ENCODE assay signal across 8 cellular contexts in genomic region chr11:69000831-69001245, GRCh38. TPM values are rescaled to one million over a fixed set of nuclear protein-coding genes. Genes with fewer than 3 reads are reported as not detected.
DNase-seq lines count a peak whose midpoint lies in the region; ATAC-seq, FAIRE-seq and TF ChIP-seq lines count a peak whose summit lies in the region.

No MANE protein-coding gene starts in this region.

- no peaks in the 10 kb centered on the region for H3K79me1 ChIP-seq in neuronal stem cell (ENCODE audit: low read depth, low read length)

- H3K4me3 ChIP-seq in fibroblast of mammary gland (ENCODE audit: control insufficient read depth, low read depth, low read length), result no peak overlapping the region
- H3K4me3 ChIP-seq in neuronal stem cell (ENCODE audit: low read length in 2 of 2), result no peak overlapping the region

- H3K9me3 ChIP-seq in neuronal stem cell (replicated peaks in 1 of 2; ENCODE audit: control insufficient read depth in 2 of 2, insufficient read depth in 1 of 2, low read depth in 1 of 2, low read length in 2 of 2), result no peaks in the 10 kb centered on the region

- peak; percentile 83 for DNase-seq in EL
- DNase-seq in RCC 7860 (ENCODE audit: low spot score), result peak; percentile 13
- peak; percentile 82 for DNase-seq in fibroblast of mammary gland (ENCODE audit: low read depth)
- peak; percentile 91 for DNase-seq in posterior vena cava (ENCODE audit: low spot score)
- no peak for DNase-seq in stimulated activated CD4-positive, alpha-beta T cell treated with anti-CD3 and anti-CD28 coated beads, Interleukin-4, amount 100 ng/mL, for 4 hours
- DNase-seq in NCI-H1436 treated with DMSO at 0.1 percent for 48 hours (lab: John Stamatoyannopoulos, UW), result no peak
- no peak for DNase-seq in neuronal stem cell (ENCODE audit: low spot score)

- peaks cover 0 to 36% (median 0%) of the 10 kb centered on the region in 3 experiments for H3K27me3 ChIP-seq in neuronal stem cell (ENCODE audit: control insufficient read depth in 3 of 3, insufficient read depth in 3 of 3, low read depth in 1 of 3, low read length in 3 of 3)

- H2BK12ac ChIP-seq in neuronal stem cell (ENCODE audit: low read length), result no peak overlapping the region

- H4K91ac ChIP-seq in neuronal stem cell (ENCODE audit: low read depth, low read length, poor library complexity), result no peak overlapping the region

- no peak overlapping the region for H3K27ac ChIP-seq in neuronal stem cell (replicated peaks; ENCODE audit: low read length)

- no peak overlapping the region for H2AK5ac ChIP-seq in neuronal stem cell (ENCODE audit: low read depth, low read length)

- H3K9ac ChIP-seq in neuronal stem cell (ENCODE audit: low read depth, low read length, poor library complexity), result no peak overlapping the region

- intact Hi-C loops in posterior vena cava (cut with DNase I), result loop anchor here (5.0 kb wide), 2 partner anchors 59 to 94 kb away; no protein-coding TSS in a partner anchor

- ATAC-seq in HG02938 (IDR thresholded peaks at IDR 0.05; ENCODE audit: unreplicated experiment), result no peak

- H3K4ac ChIP-seq in neuronal stem cell (ENCODE audit: low read length), result no peak overlapping the region

- H2AFZ ChIP-seq in neuronal stem cell (ENCODE audit: low read length), result no peak overlapping the region

- no peak overlapping the region for H2BK15ac ChIP-seq in neuronal stem cell (ENCODE audit: low read length)

- H3K14ac ChIP-seq in neuronal stem cell (ENCODE audit: low read length), result no peak overlapping the region

- no peak overlapping the region for H3K4me2 ChIP-seq in neuronal stem cell (ENCODE audit: insufficient read depth, low read length, poor library complexity, severe bottlenecking)

- no peak overlapping the region for H4K8ac ChIP-seq in neuronal stem cell (ENCODE audit: low read depth, low read length)

- no peak for FAIRE-seq in RCC 7860 (lab: Jason Lieb, UNC)

- H3K4me1 ChIP-seq in neuronal stem cell (ENCODE audit: control insufficient read depth in 2 of 2, insufficient read depth in 1 of 2, low read depth in 1 of 2, low read length in 2 of 2), result no peaks in the 10 kb centered on the region

- no peaks in the 10 kb centered on the region for H3K36me3 ChIP-seq in neuronal stem cell (replicated peaks in 1 of 2; ENCODE audit: control insufficient read depth in 2 of 2, insufficient read depth in 2 of 2, low read length in 2 of 2)

- H3K23ac ChIP-seq in neuronal stem cell (ENCODE audit: low read depth, low read length, poor library complexity), result no peak overlapping the region

- H2BK120ac ChIP-seq in neuronal stem cell (ENCODE audit: low read depth, low read length), result no peak overlapping the region

- H3K18ac ChIP-seq in neuronal stem cell (ENCODE audit: low read length), result no peak overlapping the region

- TF ChIP-seq CTCF in fibroblast of mammary gland (conservative IDR thresholded peaks at IDR 0.05; ENCODE audit: control insufficient read depth, insufficient read depth, low read depth, low read length), result peak; percentile 64

- WGBS in neuronal stem cell (ENCODE audit: extremely low coverage in 2 of 2, insufficient read length in 2 of 2, insufficient replicate concordance in 1 of 2), 2 donors, result no CpG with 5 or more reads among the region's 8 CpGs

- H2BK5ac ChIP-seq in neuronal stem cell (ENCODE audit: low read length), result no peak overlapping the region

RNA-seq across cellular contexts. Expression of gene MRGPRF, which starts 12.2 kb away (rescaled TPM):
- total RNA-seq in posterior vena cava, result 100 to 1,000 TPM; 117 to 138 TPM
- 2.2 TPM for polyA plus RNA-seq in neuronal stem cell (2013, experiment 1 of 2)
- 2.0 TPM for polyA plus RNA-seq in neuronal stem cell (2013, experiment 2 of 2)

RNA-seq across cellular contexts. Expression of gene MRGPRD, which starts 20.1 kb away (rescaled TPM):
- total RNA-seq in posterior vena cava, result not detected
- polyA plus RNA-seq in neuronal stem cell (2013, experiment 1 of 2), result 0.04 TPM
- polyA plus RNA-seq in neuronal stem cell (2013, experiment 2 of 2), result not detected

RNA-seq across cellular contexts. Expression of gene TPCN2, which starts 47.9 kb away (rescaled TPM):
- total RNA-seq in posterior vena cava, result 10 to 100 TPM; 24.8 to 25.4 TPM
- 4.3 TPM for polyA plus RNA-seq in neuronal stem cell (2013, experiment 1 of 2)
- polyA plus RNA-seq in neuronal stem cell (2013, experiment 2 of 2), result 4.3 TPM

Comparison
In these comparisons a context has a peak if more than half of its experiments do, and no peak if none do; other contexts are left out.
1. DNase-seq: peak in EL (single experiment), RCC 7860 (single experiment), fibroblast of mammary gland (single experiment) and posterior vena cava (single experiment); none in stimulated activated CD4-positive, alpha-beta T cell treated with anti-CD3 and anti-CD28 coated beads, Interleukin-4, amount 100 ng/mL, for 4 hours (0 of 2), NCI-H1436 treated with DMSO at 0.1 percent for 48 hours (single experiment) and neuronal stem cell (single experiment).